Comparison of ENCODE assay signal across 15 cellular contexts in the genomic region with DNA sequence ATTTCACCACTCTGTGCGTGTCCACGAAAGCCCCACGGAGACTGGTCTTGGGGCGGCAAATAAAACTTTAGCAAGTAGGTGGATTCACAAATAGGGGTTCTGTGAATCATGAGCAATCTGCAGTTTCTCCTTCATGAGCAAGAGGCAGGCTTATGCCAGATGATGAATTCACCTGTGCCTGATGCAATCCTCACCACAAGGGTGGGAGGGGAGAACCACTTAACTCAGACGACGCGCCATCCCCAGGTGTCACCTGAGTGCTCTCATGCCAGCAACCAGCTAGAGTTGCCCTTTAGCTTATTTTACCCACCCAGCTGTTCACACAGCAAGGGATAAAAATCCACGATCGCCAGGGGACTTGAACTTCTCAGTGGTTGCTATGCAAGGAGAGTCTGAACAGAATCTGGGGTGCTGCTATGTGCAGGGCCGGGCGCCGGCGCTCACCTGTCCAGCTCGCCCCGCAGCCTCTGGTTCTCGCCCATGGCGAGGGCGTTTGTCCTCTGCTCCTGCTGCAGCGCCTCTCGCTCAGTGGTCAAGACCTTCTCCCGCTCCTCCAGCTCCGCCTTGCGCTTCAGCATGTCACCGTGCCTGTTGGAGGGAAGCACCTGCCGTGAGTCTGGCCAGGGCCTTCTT. TPM values are rescaled to one million over a fixed set of nuclear protein-coding genes. Genes with fewer than 3 reads are reported as not detected.
DNase-seq lines count a peak whose midpoint lies in the region; ATAC-seq lines count a peak whose summit lies in the region.
"Had no signal": no experiment of that assay in that cellular context is flagged by ENCODE, and none has a peak within 500 bp of the region (broad histone marks: within the 10 kb centered on the region; RNA-seq: fewer than 3 reads in every experiment).

No MANE protein-coding gene starts in this region.

- H3K9me3 Mint-ChIP-seq in naive thymus-derived CD4-positive, alpha-beta T cell = peaks cover 0 to 4% (median 0%) of the 10 kb centered on the region in 11 donors

- peak overlapping the region; percentile 7 for H3K27ac ChIP-seq in naive thymus-derived CD4-positive, alpha-beta T cell (ENCODE audit: low read depth, low read length)
- H3K27ac ChIP-seq: 22Rv1, thoracic aorta had no signal

- ATAC-seq in T-helper 17 cell (no peak), HG02610 (IDR thresholded peaks at IDR 0.05; ENCODE audit: unreplicated experiment) (no peak)
- no peak for ATAC-seq in naive thymus-derived CD4-positive, alpha-beta T cell
- ATAC-seq: mucosa of descending colon had no signal

- peak overlapping the region; percentile 45 for H3K4me3 Mint-ChIP-seq in T-helper 17 cell
- peak overlapping the region in 1 of 10 donors; percentile 13 for H3K4me3 Mint-ChIP-seq in naive thymus-derived CD4-positive, alpha-beta T cell

- peaks cover 16% of the 10 kb centered on the region for H3K4me1 Mint-ChIP-seq in T-helper 17 cell
- H3K4me1 Mint-ChIP-seq in naive thymus-derived CD4-positive, alpha-beta T cell = peaks cover 10 to 41% (median 15%) of the 10 kb centered on the region in 7 donors

- H3K9me3 ChIP-seq in T-helper 17 cell (ENCODE audit: control insufficient read depth, low read length, poor library complexity, severe bottlenecking) = no peaks in the 10 kb centered on the region
- no peaks in the 10 kb centered on the region for H3K9me3 ChIP-seq in naive thymus-derived CD4-positive, alpha-beta T cell (ENCODE audit: control insufficient read depth in 2 of 3, low read length in 3 of 3)
- H3K9me3 ChIP-seq: mucosa of descending colon, prostate gland, thoracic aorta had no signal

- no peak overlapping the region for H3K27ac Mint-ChIP-seq in T-helper 17 cell
- H3K27ac Mint-ChIP-seq in naive thymus-derived CD4-positive, alpha-beta T cell = peak overlapping the region in 5 of 9 donors; percentile 12 to 71 (median 31)

- DNase-seq in DMS153 (lab: John Stamatoyannopoulos, UW) (peak; percentile 51), DMS153 treated with DMSO at 0.1 percent for 48 hours (lab: John Stamatoyannopoulos, UW; ENCODE audit: unreplicated experiment) (no peak), NAMALWA (ENCODE audit: low spot score) (peak; percentile 39), T-helper 17 cell (no peak), NOMO-1 treated with DMSO at 0.1 percent for 48 hours (lab: John Stamatoyannopoulos, UW; ENCODE audit: unreplicated experiment) (no peak), GOT3 (lab: John Stamatoyannopoulos, UW) (no peak)
- DNase-seq in naive thymus-derived CD4-positive, alpha-beta T cell = no peak
- DNase-seq: dermis blood vessel endothelial cell, mucosa of descending colon, NCI-H446 treated with DMSO at 0.1 percent for 48 hours, SHP77 had no signal

- intact Hi-C loops in naive thymus-derived CD4-positive, alpha-beta T cell (cut with micrococcal nuclease) = no loop called here

- H3K4me3 ChIP-seq in naive thymus-derived CD4-positive, alpha-beta T cell (ENCODE audit: low read length) = no peak overlapping the region
- H3K4me3 ChIP-seq: mucosa of descending colon, prostate gland, thoracic aorta had no signal

- H3K36me3 Mint-ChIP-seq in T-helper 17 cell (ENCODE audit: low read depth) = peaks cover 7% of the 10 kb centered on the region
- H3K36me3 Mint-ChIP-seq in naive thymus-derived CD4-positive, alpha-beta T cell = peaks cover 16 to 58% (median 37%) of the 10 kb centered on the region in 5 donors

- no peaks in the 10 kb centered on the region for H3K27me3 Mint-ChIP-seq in T-helper 17 cell
- H3K27me3 Mint-ChIP-seq in naive thymus-derived CD4-positive, alpha-beta T cell = no peaks in the 10 kb centered on the region

- no peaks in the 10 kb centered on the region for H3K27me3 ChIP-seq in naive thymus-derived CD4-positive, alpha-beta T cell (ENCODE audit: control insufficient read depth in 2 of 2, insufficient read depth in 2 of 2, low read length in 2 of 2)

- H3K4me1 ChIP-seq in naive thymus-derived CD4-positive, alpha-beta T cell (ENCODE audit: control insufficient read depth in 2 of 2, insufficient read depth in 2 of 2, low read length in 2 of 2) = peaks cover 0 to 4% of the 10 kb centered on the region in 2 donors
- H3K4me1 ChIP-seq: prostate gland had no signal

- peaks cover 69 to 100% (median 73%) of the 10 kb centered on the region in 3 experiments for H3K36me3 ChIP-seq in naive thymus-derived CD4-positive, alpha-beta T cell (ENCODE audit: control insufficient read depth in 2 of 3, insufficient read depth in 3 of 3, low read length in 3 of 3)
- H3K36me3 ChIP-seq: prostate gland, thoracic aorta had no signal

- POLR2A ChIA-PET in naive thymus-derived CD4-positive, alpha-beta T cell (lab: Charles Lee) = interaction anchor here (0.6 kb wide), 1 partner anchor 178 kb away, joined by 3 read pairs; no protein-coding TSS in a partner anchor

- CTCF ChIA-PET in naive thymus-derived CD4-positive, alpha-beta T cell (lab: Charles Lee) = interaction anchor here (1.0 to 1.1 kb wide), 2 partner anchors 12 to 24 kb away, joined by 3 to 6 read pairs; no protein-coding TSS in a partner anchor

RNA-seq across cellular contexts. Expression of gene GPR68, which starts 55.1 kb away (rescaled TPM):
- 10 to 100 TPM in 1 of 2 donors, 1 to 10 TPM in 1; 7.6 to 12.4 TPM for total RNA-seq in T-helper 17 cell
- 10 to 100 TPM in 1 of 5 experiments, 1 to 10 TPM in 3, under 1 TPM in 1; 0.86 to 38.6 (median 2.3) TPM for total RNA-seq in naive thymus-derived CD4-positive, alpha-beta T cell
- under 1 TPM in 1 of 2 donors, not detected in 1; 0.67 TPM for polyA plus RNA-seq in naive thymus-derived CD4-positive, alpha-beta T cell

Comparison
In these comparisons a context has a peak if more than half of its experiments do, and no peak if none do; other contexts are left out.
1. DNase-seq: peak in DMS153 (single experiment) and NAMALWA (single experiment); none in DMS153 treated with DMSO at 0.1 percent for 48 hours (single experiment), T-helper 17 cell (0 of 3), naive thymus-derived CD4-positive, alpha-beta T cell (0 of 9), NOMO-1 treated with DMSO at 0.1 percent for 48 hours (single experiment) and GOT3 (single experiment).